1 cellular context compared by ENCODE assay signal in genomic region chr6:56808871-56809359, GRCh38.
TF ChIP-seq lines count a peak whose summit lies in the region.

No MANE protein-coding gene starts in this region.

TF ChIP-seq in GM23338, 12 proteins besides CTCF, POLR2A, EP300 and RAD21 (continued from another document):
- TF ChIP-seq, protein P1, sequence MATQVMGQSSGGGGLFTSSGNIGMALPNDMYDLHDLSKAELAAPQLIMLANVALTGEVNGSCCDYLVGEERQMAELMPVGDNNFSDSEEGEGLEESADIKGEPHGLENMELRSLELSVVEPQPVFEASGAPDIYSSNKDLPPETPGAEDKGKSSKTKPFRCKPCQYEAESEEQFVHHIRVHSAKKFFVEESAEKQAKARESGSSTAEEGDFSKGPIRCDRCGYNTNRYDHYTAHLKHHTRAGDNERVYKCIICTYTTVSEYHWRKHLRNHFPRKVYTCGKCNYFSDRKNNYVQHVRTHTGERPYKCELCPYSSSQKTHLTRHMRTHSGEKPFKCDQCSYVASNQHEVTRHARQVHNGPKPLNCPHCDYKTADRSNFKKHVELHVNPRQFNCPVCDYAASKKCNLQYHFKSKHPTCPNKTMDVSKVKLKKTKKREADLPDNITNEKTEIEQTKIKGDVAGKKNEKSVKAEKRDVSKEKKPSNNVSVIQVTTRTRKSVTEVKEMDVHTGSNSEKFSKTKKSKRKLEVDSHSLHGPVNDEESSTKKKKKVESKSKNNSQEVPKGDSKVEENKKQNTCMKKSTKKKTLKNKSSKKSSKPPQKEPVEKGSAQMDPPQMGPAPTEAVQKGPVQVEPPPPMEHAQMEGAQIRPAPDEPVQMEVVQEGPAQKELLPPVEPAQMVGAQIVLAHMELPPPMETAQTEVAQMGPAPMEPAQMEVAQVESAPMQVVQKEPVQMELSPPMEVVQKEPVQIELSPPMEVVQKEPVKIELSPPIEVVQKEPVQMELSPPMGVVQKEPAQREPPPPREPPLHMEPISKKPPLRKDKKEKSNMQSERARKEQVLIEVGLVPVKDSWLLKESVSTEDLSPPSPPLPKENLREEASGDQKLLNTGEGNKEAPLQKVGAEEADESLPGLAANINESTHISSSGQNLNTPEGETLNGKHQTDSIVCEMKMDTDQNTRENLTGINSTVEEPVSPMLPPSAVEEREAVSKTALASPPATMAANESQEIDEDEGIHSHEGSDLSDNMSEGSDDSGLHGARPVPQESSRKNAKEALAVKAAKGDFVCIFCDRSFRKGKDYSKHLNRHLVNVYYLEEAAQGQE (IDR thresholded peaks at IDR 0.05; ENCODE audit: unreplicated experiment), result no peak
- TF ChIP-seq NANOG (IDR thresholded peaks at IDR 0.05; ENCODE audit: borderline replicate concordance), result no peak
- TF ChIP-seq JUNB (IDR thresholded peaks at IDR 0.05; ENCODE audit: unreplicated experiment), result no peak
- no peak for TF ChIP-seq POLR2AphosphoS5 (IDR thresholded peaks at IDR 0.05; ENCODE audit: low read depth)
- no peak for TF ChIP-seq EZH2phosphoT487 (IDR thresholded peaks at IDR 0.05; ENCODE audit: unreplicated experiment)
